Comparison of ENCODE assay signal across 8 cellular contexts in genomic region chr17:51764387-51764971, GRCh38.
DNase-seq lines count a peak whose midpoint lies in the region; ATAC-seq and TF ChIP-seq lines count a peak whose summit lies in the region.

No MANE protein-coding gene starts in this region.

- no peak overlapping the region for H3K27ac Mint-ChIP-seq in activated CD4-positive, alpha-beta T cell treated with anti-CD3 and anti-CD28 coated beads for 36 hours
- no peak overlapping the region for H3K27ac Mint-ChIP-seq in stimulated activated naive B cell treated with anti-CD40 and anti-IgM and Interleukin-4, amounts not matched to agents 10 μg/mL and 1 μg/mL and 100 μg/mL, for 72 hours

- no peak overlapping the region for H3K4me3 ChIP-seq in dorsolateral prefrontal cortex

- no peaks in the 10 kb centered on the region for H3K36me3 Mint-ChIP-seq in activated CD4-positive, alpha-beta T cell treated with anti-CD3 and anti-CD28 coated beads for 36 hours (ENCODE audit: low read depth)
- H3K36me3 Mint-ChIP-seq in stimulated activated naive B cell treated with anti-CD40 and anti-IgM and Interleukin-4, amounts not matched to agents 10 μg/mL and 1 μg/mL and 100 μg/mL, for 72 hours: no peaks in the 10 kb centered on the region

- TF ChIP-seq CTCF in dorsolateral prefrontal cortex (IDR thresholded peaks at IDR 0.05 in 54 of 56, conservative IDR thresholded peaks at IDR 0.05 in 2 of 56; ENCODE audit: low read depth in 1 of 56, partially characterized antibody in 56 of 56): peak in 55 of 56 donors; percentile 49 to 89 (median 82)

- H3K27me3 ChIP-seq in dorsolateral prefrontal cortex: peaks cover 0 to 4% (median 0%) of the 10 kb centered on the region in 45 donors

- DNase-seq in COLO829 (ENCODE audit: low spot score) (peak; percentile 79), NCI-H446 (lab: John Stamatoyannopoulos, UW) (peak; percentile 64 to 87), dorsolateral prefrontal cortex (peak in 7 of 10 donors; percentile 21 to 76 (median 53)), medulla oblongata (ENCODE audit: extremely low spot score) (peak; percentile 78)
- peak; percentile 66 for DNase-seq in activated CD4-positive, alpha-beta T cell treated with anti-CD3 and anti-CD28 coated beads for 36 hours
- DNase-seq in stimulated activated naive B cell treated with anti-CD40 and anti-IgM and Interleukin-4, amounts not matched to agents 10 μg/mL and 1 μg/mL and 100 μg/mL, for 72 hours: peak; percentile 7

- no peaks in the 10 kb centered on the region for H3K9me3 Mint-ChIP-seq in activated CD4-positive, alpha-beta T cell treated with anti-CD3 and anti-CD28 coated beads for 36 hours (ENCODE audit: low read depth)
- H3K9me3 Mint-ChIP-seq in stimulated activated naive B cell treated with anti-CD40 and anti-IgM and Interleukin-4, amounts not matched to agents 10 μg/mL and 1 μg/mL and 100 μg/mL, for 72 hours: no peaks in the 10 kb centered on the region

- no peak overlapping the region for H3K4me3 Mint-ChIP-seq in activated CD4-positive, alpha-beta T cell treated with anti-CD3 and anti-CD28 coated beads for 36 hours
- H3K4me3 Mint-ChIP-seq in stimulated activated naive B cell treated with anti-CD40 and anti-IgM and Interleukin-4, amounts not matched to agents 10 μg/mL and 1 μg/mL and 100 μg/mL, for 72 hours: no peak overlapping the region

- peaks cover 19% of the 10 kb centered on the region for H3K27me3 Mint-ChIP-seq in activated CD4-positive, alpha-beta T cell treated with anti-CD3 and anti-CD28 coated beads for 36 hours
- H3K27me3 Mint-ChIP-seq in stimulated activated naive B cell treated with anti-CD40 and anti-IgM and Interleukin-4, amounts not matched to agents 10 μg/mL and 1 μg/mL and 100 μg/mL, for 72 hours: peaks cover 11 to 17% of the 10 kb centered on the region in 2 donors

- POLR2A ChIA-PET in activated CD4-positive, alpha-beta T cell treated with anti-CD3 and anti-CD28 coated beads for 36 hours (lab: Charles Lee): interaction anchor here (0.6 kb wide), 1 partner anchor 1194 kb away, joined by 3 read pairs; no protein-coding TSS in a partner anchor

- CTCF ChIA-PET in activated CD4-positive, alpha-beta T cell treated with anti-CD3 and anti-CD28 coated beads for 36 hours (lab: Charles Lee): interaction anchor here (0.6 to 2.0 kb wide), 13 partner anchors 8 to 468 kb away, joined by 3 to 16 read pairs (median 4); no protein-coding TSS in a partner anchor

- ATAC-seq in GM19372 (IDR thresholded peaks at IDR 0.05; ENCODE audit: low read depth, unreplicated experiment) (peak; percentile 86), HG03354 (IDR thresholded peaks at IDR 0.05; ENCODE audit: poor library complexity, severe bottlenecking, unreplicated experiment) (peak; percentile 94)
- ATAC-seq in activated CD4-positive, alpha-beta T cell treated with anti-CD3 and anti-CD28 coated beads for 36 hours: peak; percentile 89
- peak; percentile 92 to 96 for ATAC-seq in stimulated activated naive B cell treated with anti-CD40 and anti-IgM and Interleukin-4, amounts not matched to agents 10 μg/mL and 1 μg/mL and 100 μg/mL, for 72 hours (replicated peaks)

- intact Hi-C loops in activated CD4-positive, alpha-beta T cell treated with anti-CD3 and anti-CD28 coated beads for 36 hours (cut with DNase I, micrococcal nuclease): loop anchor here (1.0 kb wide), 2 partner anchors 342 to 393 kb away; no protein-coding TSS in a partner anchor
- intact Hi-C loops in dorsolateral prefrontal cortex (cut with DNase I): loop anchor here (2.0 to 5.0 kb wide), 3 partner anchors 342 to 392 kb away; no protein-coding TSS in a partner anchor

- H3K4me1 Mint-ChIP-seq in activated CD4-positive, alpha-beta T cell treated with anti-CD3 and anti-CD28 coated beads for 36 hours: no peaks in the 10 kb centered on the region
- H3K4me1 Mint-ChIP-seq in stimulated activated naive B cell treated with anti-CD40 and anti-IgM and Interleukin-4, amounts not matched to agents 10 μg/mL and 1 μg/mL and 100 μg/mL, for 72 hours: no peaks in the 10 kb centered on the region

- H3K27ac ChIP-seq in dorsolateral prefrontal cortex: no peak overlapping the region

Comparison
In these comparisons a context has a peak if more than half of its experiments do, and no peak if none do; other contexts are left out.
1. DNase-seq: peak in every context shown above with its lines; median percentile 79 in COLO829; 78 in medulla oblongata; 76 in NCI-H446; 66 in activated CD4-positive, alpha-beta T cell treated with anti-CD3 and anti-CD28 coated beads for 36 hours; 53 in dorsolateral prefrontal cortex; 7 in stimulated activated naive B cell treated with anti-CD40 and anti-IgM and Interleukin-4, amounts not matched to agents 10 μg/mL and 1 μg/mL and 100 μg/mL, for 72 hours.